ENCODE assay signal across 11 cellular contexts in genomic region chr5:14406554-14406849, GRCh38.
DNase-seq lines count a peak whose midpoint lies in the region; ATAC-seq and TF ChIP-seq lines count a peak whose summit lies in the region.
"Had no signal": no experiment of that assay in that cellular context is flagged by ENCODE, and none has a peak within 500 bp of the region (broad histone marks: within the 10 kb centered on the region; RNA-seq: fewer than 3 reads in every experiment).

No MANE protein-coding gene starts in this region.

- ATAC-seq in HG03439 (IDR thresholded peaks at IDR 0.05; ENCODE audit: unreplicated experiment) = no peak
- no peak for ATAC-seq in CD4-positive, alpha-beta T cell (ENCODE audit: poor library complexity)
- ATAC-seq in T-helper 17 cell = no peak

- no peak overlapping the region for H2AFZ ChIP-seq in mammary epithelial cell (ENCODE audit: low read depth, low read length)

- peaks cover 10% of the 10 kb centered on the region for H3K36me3 ChIP-seq in mammary epithelial cell (ENCODE audit: insufficient read depth, low read length)
- H3K36me3 ChIP-seq in transverse colon = peaks cover 0 to 40% (median 7%) of the 10 kb centered on the region in 4 donors

- H3K4me1 ChIP-seq in mammary epithelial cell (ENCODE audit: insufficient read depth, low read length) (peaks cover 23% of the 10 kb centered on the region), transverse colon (peaks cover 0 to 5% (median 2%) of the 10 kb centered on the region in 4 donors)

- no peak overlapping the region for H3K27ac Mint-ChIP-seq in CD4-positive, alpha-beta T cell
- H3K27ac Mint-ChIP-seq in T-helper 17 cell = no peak overlapping the region

- H3K4me3 Mint-ChIP-seq in CD4-positive, alpha-beta T cell = no peak overlapping the region
- no peak overlapping the region for H3K4me3 Mint-ChIP-seq in T-helper 17 cell
- H3K4me3 Mint-ChIP-seq: nephron progenitor cell had no signal

- no peak for TF ChIP-seq CTCF in mammary epithelial cell (conservative IDR thresholded peaks at IDR 0.05 in 1 of 2, IDR thresholded peaks at IDR 0.05 in 1 of 2; ENCODE audit: extremely low read depth in 1 of 2, insufficient read depth in 1 of 2, low read depth in 1 of 2, low read length in 2 of 2)
- no peak for TF ChIP-seq CTCF in transverse colon (IDR thresholded peaks at IDR 0.05)
- no peak for TF ChIP-seq CTCF in CD4-positive, alpha-beta T cell (IDR thresholded peaks at IDR 0.05)

- POLR2A ChIA-PET in CD4-positive, alpha-beta T cell (lab: Charles Lee) = no interaction called here

- no peak for TF ChIP-seq EP300 in transverse colon (IDR thresholded peaks at IDR 0.05; ENCODE audit: low read depth)

- H3K9ac ChIP-seq in mammary epithelial cell (ENCODE audit: insufficient read depth, low read length) = no peak overlapping the region
- H3K9ac ChIP-seq: KMS-11 had no signal

- peaks cover 26% of the 10 kb centered on the region for H3K79me2 ChIP-seq in mammary epithelial cell (ENCODE audit: insufficient read depth, low read length)

- 57% methylated on average over 12 of the region's 12 CpGs for WGBS in mammary epithelial cell (ENCODE audit: low coverage, missing lambda C conversion rate)
- WGBS in transverse colon (ENCODE audit: low coverage in 1 of 2), 2 donors = 92 to 94% methylated on average over 7 to 12 of the region's 12 CpGs

- CTCF ChIA-PET in mammary epithelial cell (lab: Charles Lee; ENCODE audit: low non-redundant PET) = no interaction called here
- CTCF ChIA-PET in CD4-positive, alpha-beta T cell (lab: Charles Lee) = no interaction called here

- no peaks in the 10 kb centered on the region for H4K20me1 ChIP-seq in mammary epithelial cell (ENCODE audit: insufficient read depth, low read length)

- H3K9me3 ChIP-seq in mammary epithelial cell (replicated peaks; ENCODE audit: insufficient read depth, low read length) = no peaks in the 10 kb centered on the region
- no peaks in the 10 kb centered on the region for H3K9me3 ChIP-seq in transverse colon
- no peaks in the 10 kb centered on the region for H3K9me3 ChIP-seq in CD4-positive, alpha-beta T cell (ENCODE audit: control insufficient read depth, low read length)
- no peaks in the 10 kb centered on the region for H3K9me3 ChIP-seq in T-helper 17 cell (ENCODE audit: control insufficient read depth, low read length, poor library complexity, severe bottlenecking)

- no peaks in the 10 kb centered on the region for H3K36me3 Mint-ChIP-seq in CD4-positive, alpha-beta T cell (ENCODE audit: low read depth)
- H3K36me3 Mint-ChIP-seq in T-helper 17 cell (ENCODE audit: low read depth) = no peaks in the 10 kb centered on the region

- H3K4me3 ChIP-seq in mammary epithelial cell (replicated peaks in 1 of 3; ENCODE audit: insufficient read depth in 1 of 3, low read depth in 2 of 3, low read length in 3 of 3) (no peak overlapping the region), transverse colon (no peak overlapping the region)

- BruUV-seq in mammary epithelial cell (replicated peaks; lab: Mats Ljungman, UMichigan) = no TSS peak

- no peaks in the 10 kb centered on the region for H3K9me3 Mint-ChIP-seq in CD4-positive, alpha-beta T cell
- H3K9me3 Mint-ChIP-seq: nephron progenitor cell had no signal

- DNase-seq in ACHN = peak; percentile 85
- peak; percentile 96 for DNase-seq in LHCN-M2 (ENCODE audit: low read depth)
- DNase-seq in mammary epithelial cell = peak; percentile 80
- DNase-seq in lung microvascular endothelial cell (ENCODE audit: low read depth in 2 of 2) = peak; percentile 36 to 94
- DNase-seq in transverse colon = no peak
- DNase-seq in CD4-positive, alpha-beta T cell = no peak
- DNase-seq in T-helper 17 cell = no peak
- DNase-seq: nephron progenitor cell had no signal

- peaks cover 15% of the 10 kb centered on the region for H3K4me1 Mint-ChIP-seq in CD4-positive, alpha-beta T cell (ENCODE audit: low read depth)
- H3K4me1 Mint-ChIP-seq in T-helper 17 cell = peaks cover 2% of the 10 kb centered on the region

- in situ Hi-C loops in ACHN (cut with HindIII; ENCODE audit: low pct_ligation_motif_present, low pct_unique_long_range_greater_than_20kb, low sequenced_read_pairs) = no loop called here
- in situ Hi-C loops in mammary epithelial cell (cut with MboI; ENCODE audit: low sequenced_read_pairs in 2 of 2) = loop anchor here (10.0 to 25.0 kb wide), 2 partner anchors 238 to 606 kb away; no protein-coding TSS in a partner anchor
- in situ Hi-C loops in transverse colon (cut with MboI; ENCODE audit: low pct_ligation_motif_present in 1 of 4, low pct_unique_long_range_greater_than_20kb in 1 of 4, low sequenced_read_pairs in 3 of 4) = loop anchor here in 1 of 4 donors (25.0 kb wide), 1 partner anchor 606 kb away; no protein-coding TSS in a partner anchor

- no peak overlapping the region for H3K4me2 ChIP-seq in mammary epithelial cell (ENCODE audit: insufficient read depth, low read depth, low read length)
- H3K4me2 ChIP-seq: KMS-11 had no signal

- dilution Hi-C loops in mammary epithelial cell (cut with HindIII; ENCODE audit: low sequenced_read_pairs) = no loop called here

- intact Hi-C loops in mammary epithelial cell (cut with micrococcal nuclease) (no loop called here), transverse colon (cut with DNase I; ENCODE audit: low total_unique reads) (no loop called here)
- intact Hi-C loops in CD4-positive, alpha-beta T cell (cut with DNase I, micrococcal nuclease) = no loop called here

- H3K27ac ChIP-seq in mammary epithelial cell (ENCODE audit: insufficient read depth, low read depth, low read length) (no peak overlapping the region), transverse colon (no peak overlapping the region)
- no peak overlapping the region for H3K27ac ChIP-seq in CD4-positive, alpha-beta T cell (ENCODE audit: low read depth, low read length)
- H3K27ac ChIP-seq: C4-2B, KMS-11 had no signal

- H3K27me3 Mint-ChIP-seq in CD4-positive, alpha-beta T cell = no peaks in the 10 kb centered on the region
- peaks cover 5% of the 10 kb centered on the region for H3K27me3 Mint-ChIP-seq in T-helper 17 cell

- H3K27me3 ChIP-seq in mammary epithelial cell (ENCODE audit: insufficient read depth, low read length) = no peaks in the 10 kb centered on the region
- H3K27me3 ChIP-seq in transverse colon = no peaks in the 10 kb centered on the region
- H3K27me3 ChIP-seq in CD4-positive, alpha-beta T cell (ENCODE audit: control insufficient read depth, insufficient read depth, low read length) = no peaks in the 10 kb centered on the region

- TF ChIP-seq POLR2A in transverse colon (IDR thresholded peaks at IDR 0.05) = no peak

Comparison
In these comparisons a context has a peak if more than half of its experiments do, and no peak if none do; other contexts are left out.
1. DNase-seq: peak in ACHN (single experiment), LHCN-M2 (single experiment), mammary epithelial cell (single experiment) and lung microvascular endothelial cell (2 of 2); none in transverse colon (single experiment), CD4-positive, alpha-beta T cell (0 of 10) and T-helper 17 cell (0 of 3).